In genomic region chr7:140881507-140882228, GRCh38 we compare ENCODE assay signal across 10 cellular contexts. TPM values are rescaled to one million over a fixed set of nuclear protein-coding genes. Genes with fewer than 3 reads are reported as not detected.
DNase-seq lines count a peak whose midpoint lies in the region; ATAC-seq, FAIRE-seq and TF ChIP-seq lines count a peak whose summit lies in the region.
"Had no signal": no experiment of that assay in that cellular context is flagged by ENCODE, and none has a peak within 500 bp of the region (broad histone marks: within the 10 kb centered on the region; RNA-seq: fewer than 3 reads in every experiment).

No MANE protein-coding gene starts in this region.

- peak overlapping the region in 1 of 4 donors; percentile 32 for H3K4me3 Mint-ChIP-seq in CD4-positive, CD25-positive, alpha-beta regulatory T cell
- no peak overlapping the region for H3K4me3 Mint-ChIP-seq in T-helper 17 cell

- H3K27me3 Mint-ChIP-seq in CD4-positive, CD25-positive, alpha-beta regulatory T cell: no peaks in the 10 kb centered on the region
- H3K27me3 Mint-ChIP-seq in T-helper 17 cell: no peaks in the 10 kb centered on the region

- no peak overlapping the region for H3K4me3 ChIP-seq in CD4-positive, CD25-positive, alpha-beta regulatory T cell (ENCODE audit: low read depth, low read length)
- H3K4me3 ChIP-seq: mucosa of descending colon had no signal

- H3K27ac ChIP-seq in CD4-positive, CD25-positive, alpha-beta regulatory T cell (ENCODE audit: insufficient read depth, low read length, poor library complexity, severe bottlenecking): no peak overlapping the region

- POLR2A ChIA-PET in GM10248 (lab: Yijun Ruan, JAX): no interaction called here

- no peaks in the 10 kb centered on the region for H3K27me3 ChIP-seq in CD4-positive, CD25-positive, alpha-beta regulatory T cell (ENCODE audit: control insufficient read depth, insufficient read depth, low read length)

- no peak for TF ChIP-seq CTCF in GM10248 (IDR thresholded peaks at IDR 0.05; ENCODE audit: control extremely low read depth, extremely low read depth, low read depth, missing control alignments)

- H3K9me3 Mint-ChIP-seq in CD4-positive, CD25-positive, alpha-beta regulatory T cell: peaks cover 0 to 2% (median 0%) of the 10 kb centered on the region in 7 donors

- no peaks in the 10 kb centered on the region for H3K36me3 ChIP-seq in CD4-positive, CD25-positive, alpha-beta regulatory T cell (ENCODE audit: control insufficient read depth, insufficient read depth, low read length)

- peak; percentile 93 for FAIRE-seq in GM19239 (lab: Jason Lieb, UNC)

- H3K27ac Mint-ChIP-seq in CD4-positive, CD25-positive, alpha-beta regulatory T cell: peak overlapping the region; percentile 11 to 87 (median 42)
- H3K27ac Mint-ChIP-seq in T-helper 17 cell: peak overlapping the region; percentile 8

- CTCF ChIA-PET in GM10248 (lab: Yijun Ruan, JAX): interaction anchor here (1.8 kb wide), 1 partner anchor 70 kb away, joined by 5 read pairs; no protein-coding TSS in a partner anchor

- peaks cover 3% of the 10 kb centered on the region for H3K4me1 ChIP-seq in CD4-positive, CD25-positive, alpha-beta regulatory T cell (ENCODE audit: control insufficient read depth, insufficient read depth, low read length, poor library complexity, severe bottlenecking)

- peaks cover 9% of the 10 kb centered on the region for H3K36me3 Mint-ChIP-seq in CD4-positive, CD25-positive, alpha-beta regulatory T cell
- H3K36me3 Mint-ChIP-seq in T-helper 17 cell (ENCODE audit: low read depth): no peaks in the 10 kb centered on the region

- no peaks in the 10 kb centered on the region for H3K9me3 ChIP-seq in CD4-positive, CD25-positive, alpha-beta regulatory T cell (ENCODE audit: control insufficient read depth in 2 of 2, low read length in 2 of 2)
- H3K9me3 ChIP-seq in T-helper 17 cell (ENCODE audit: control insufficient read depth, low read length, poor library complexity, severe bottlenecking): no peaks in the 10 kb centered on the region
- H3K9me3 ChIP-seq: mucosa of descending colon had no signal

- DNase-seq in CD4-positive, CD25-positive, alpha-beta regulatory T cell: peak in 1 of 3 donors; percentile 12
- no peak for DNase-seq in GM19239 (ENCODE audit: insufficient read length, low spot score)
- DNase-seq in T-helper 17 cell: no peak
- no peak for DNase-seq in NCI-H774 (lab: John Stamatoyannopoulos, UW)
- no peak for DNase-seq in NCI-H446 (lab: John Stamatoyannopoulos, UW)
- DNase-seq in GM10248 (ENCODE audit: extremely low spot score): no peak
- DNase-seq in NCI-H2081 (lab: John Stamatoyannopoulos, UW): no peak
- DNase-seq: mucosa of descending colon, NCI-H1417 had no signal

- no peak for ATAC-seq in CD4-positive, CD25-positive, alpha-beta regulatory T cell (ENCODE audit: low read depth in 2 of 2)
- peak; percentile 52 for ATAC-seq in HG02852 (IDR thresholded peaks at IDR 0.05; ENCODE audit: unreplicated experiment)
- no peak for ATAC-seq in T-helper 17 cell
- ATAC-seq: mucosa of descending colon had no signal

- peaks cover 32 to 58% (median 52%) of the 10 kb centered on the region in 4 donors for H3K4me1 Mint-ChIP-seq in CD4-positive, CD25-positive, alpha-beta regulatory T cell
- H3K4me1 Mint-ChIP-seq in T-helper 17 cell: peaks cover 38% of the 10 kb centered on the region

RNA-seq across cellular contexts. Expression of gene BRAF, which starts 43.1 kb away (rescaled TPM):
- total RNA-seq in CD4-positive, CD25-positive, alpha-beta regulatory T cell: 60.8 TPM
- 10 to 100 TPM in 1 of 4 donors, 1 to 10 TPM in 3; 6.9 to 10.1 (median 8.3) TPM for polyA plus RNA-seq in CD4-positive, CD25-positive, alpha-beta regulatory T cell
- total RNA-seq in T-helper 17 cell: 10 to 100 TPM; 56.1 to 59.6 TPM
